Comparison of ENCODE assay signal across 9 cellular contexts in the genomic region with DNA sequence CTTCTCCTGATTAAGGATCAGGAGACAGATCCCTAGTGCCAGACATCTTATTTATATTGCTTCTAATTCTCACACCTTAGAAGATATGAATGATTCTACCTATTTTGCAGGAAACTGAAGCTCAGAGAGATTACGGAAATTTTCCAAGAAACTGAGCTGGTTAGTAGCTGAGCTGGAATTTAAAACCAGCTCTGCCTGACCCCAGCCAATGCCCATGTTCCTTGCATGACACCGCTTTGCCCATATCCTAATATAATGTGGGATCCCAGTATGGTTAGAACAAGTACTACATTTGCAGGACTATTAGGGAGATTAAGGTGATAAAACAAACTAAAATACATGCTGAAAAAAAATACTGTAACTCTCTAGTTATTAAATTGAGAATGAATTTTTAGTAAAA. TPM values are rescaled to one million over a fixed set of nuclear protein-coding genes. Genes with fewer than 3 reads are reported as not detected.
A peak's percentile ranks its signal among the peaks of the same experiment; 100 is the strongest.
DNase-seq lines count a peak whose midpoint lies in the region; ATAC-seq, FAIRE-seq and TF ChIP-seq lines count a peak whose summit lies in the region.
"Had no signal": no experiment of that assay in that cellular context is flagged by ENCODE, and none has a peak within 500 bp of the region (broad histone marks: within the 10 kb centered on the region; RNA-seq: fewer than 3 reads in every experiment).

No MANE protein-coding gene starts in this region.

- H3K27ac ChIP-seq in A549 (peak overlapping the region; percentile 52 to 74; a peak in 4 of 6 replicates), kidney (ENCODE audit: low read depth in 2 of 2, low read length in 2 of 2) (no peak overlapping the region), RWPE1 (no peak overlapping the region)

- peaks cover 47% of the 10 kb centered on the region for H3K4me1 Mint-ChIP-seq in activated naive CD8-positive, alpha-beta T cell treated with anti-CD3 and anti-CD28 coated beads for 36 hours
- H3K4me1 Mint-ChIP-seq in stimulated activated naive B cell treated with anti-CD40 and anti-IgM and Interleukin-4, amounts not matched to agents 10 μg/mL and 1 μg/mL and 100 μg/mL, for 72 hours: peaks cover 19 to 48% of the 10 kb centered on the region in 2 donors

- H3K4me1 ChIP-seq in A549 (peaks cover 57% of the 10 kb centered on the region), kidney (ENCODE audit: control insufficient read depth in 1 of 2, insufficient read depth in 1 of 2, low read depth in 1 of 2, low read length in 2 of 2) (peaks cover 9 to 10% of the 10 kb centered on the region in 2 donors)

- POLR2A ChIA-PET in A549 (lab: Yijun Ruan, JAX) (no interaction called here), RWPE1 (lab: Yijun Ruan, JAX; ENCODE audit: low non-redundant PET) (no interaction called here)

- peak overlapping the region; percentile 85 for H3K4me2 ChIP-seq in A549

- DNase-seq in A549 (ENCODE audit: low read depth in 1 of 2, low spot score in 1 of 2) (no peak), GM12865 (ENCODE audit: low read depth) (no peak), kidney (no peak), RWPE1 (ENCODE audit: low spot score) (no peak), AG08396 (ENCODE audit: low spot score) (no peak)
- no peak for DNase-seq in activated naive CD8-positive, alpha-beta T cell treated with anti-CD3 and anti-CD28 coated beads for 36 hours
- no peak for DNase-seq in stimulated activated naive B cell treated with anti-CD40 and anti-IgM and Interleukin-4, amounts not matched to agents 10 μg/mL and 1 μg/mL and 100 μg/mL, for 72 hours
- DNase-seq: T-helper 9 cell had no signal

- H3K27me3 Mint-ChIP-seq in activated naive CD8-positive, alpha-beta T cell treated with anti-CD3 and anti-CD28 coated beads for 36 hours: no peaks in the 10 kb centered on the region
- no peaks in the 10 kb centered on the region for H3K27me3 Mint-ChIP-seq in stimulated activated naive B cell treated with anti-CD40 and anti-IgM and Interleukin-4, amounts not matched to agents 10 μg/mL and 1 μg/mL and 100 μg/mL, for 72 hours

- TF ChIP-seq EP300 in A549 (IDR thresholded peaks at IDR 0.05): no peak

- peak overlapping the region; percentile 11 to 62 for H3K9ac ChIP-seq in kidney (ENCODE audit: low read length in 2 of 2)

- H3K9me3 Mint-ChIP-seq in activated naive CD8-positive, alpha-beta T cell treated with anti-CD3 and anti-CD28 coated beads for 36 hours: no peaks in the 10 kb centered on the region
- no peaks in the 10 kb centered on the region for H3K9me3 Mint-ChIP-seq in stimulated activated naive B cell treated with anti-CD40 and anti-IgM and Interleukin-4, amounts not matched to agents 10 μg/mL and 1 μg/mL and 100 μg/mL, for 72 hours

- no peaks in the 10 kb centered on the region for H3K36me3 ChIP-seq in kidney (ENCODE audit: control insufficient read depth in 1 of 2, insufficient read depth in 2 of 2, low read length in 2 of 2)

- H3K4me3 Mint-ChIP-seq in activated naive CD8-positive, alpha-beta T cell treated with anti-CD3 and anti-CD28 coated beads for 36 hours: peak overlapping the region; percentile 72
- H3K4me3 Mint-ChIP-seq in stimulated activated naive B cell treated with anti-CD40 and anti-IgM and Interleukin-4, amounts not matched to agents 10 μg/mL and 1 μg/mL and 100 μg/mL, for 72 hours: peak overlapping the region in 1 of 2 donors; percentile 25

- no peak for TF ChIP-seq POLR2A in A549 (IDR thresholded peaks at IDR 0.05; ENCODE audit: low read length)

- intact Hi-C loops in kidney (cut with DNase I): no loop called here

- CTCF ChIA-PET in A549 (lab: Yijun Ruan, JAX): interaction anchor here (1.3 to 1.7 kb wide), 2 partner anchors 11 to 16 kb away, joined by 3 to 6 read pairs; no protein-coding TSS in a partner anchor
- CTCF ChIA-PET in RWPE1 (lab: Yijun Ruan, JAX): no interaction called here

- peak overlapping the region; percentile 55 for H3K27ac Mint-ChIP-seq in activated naive CD8-positive, alpha-beta T cell treated with anti-CD3 and anti-CD28 coated beads for 36 hours
- H3K27ac Mint-ChIP-seq in stimulated activated naive B cell treated with anti-CD40 and anti-IgM and Interleukin-4, amounts not matched to agents 10 μg/mL and 1 μg/mL and 100 μg/mL, for 72 hours: no peak overlapping the region

- H3K9me3 ChIP-seq in A549 (no peaks in the 10 kb centered on the region), kidney (ENCODE audit: control insufficient read depth in 1 of 2, low read length in 2 of 2) (no peaks in the 10 kb centered on the region)

- TF ChIP-seq RAD21 in A549 (conservative IDR thresholded peaks at IDR 0.05 in 1 of 2, IDR thresholded peaks at IDR 0.05 in 1 of 2): no peak

- 15% methylated on average over 2 of the region's 2 CpGs for WGBS in A549 (ENCODE audit: missing lambda C conversion rate)

- H3K36me3 Mint-ChIP-seq in activated naive CD8-positive, alpha-beta T cell treated with anti-CD3 and anti-CD28 coated beads for 36 hours: peaks cover 18% of the 10 kb centered on the region
- peaks cover 3 to 7% of the 10 kb centered on the region in 2 donors for H3K36me3 Mint-ChIP-seq in stimulated activated naive B cell treated with anti-CD40 and anti-IgM and Interleukin-4, amounts not matched to agents 10 μg/mL and 1 μg/mL and 100 μg/mL, for 72 hours

- FAIRE-seq in A549 (lab: Jason Lieb, UNC): no peak
- FAIRE-seq in kidney (lab: Jason Lieb, UNC): no peak

- H3K4me3 ChIP-seq in A549: peak overlapping the region; percentile 97
- H3K4me3 ChIP-seq in GM12865 (ENCODE audit: low read depth, low read length): peak overlapping the region; percentile 92
- H3K4me3 ChIP-seq in kidney (ENCODE audit: low read length in 2 of 2): peak overlapping the region; percentile 99

- ATAC-seq in A549 (no peak), GM21390 (IDR thresholded peaks at IDR 0.05; ENCODE audit: unreplicated experiment) (no peak)
- no peak for ATAC-seq in stimulated activated naive B cell treated with anti-CD40 and anti-IgM and Interleukin-4, amounts not matched to agents 10 μg/mL and 1 μg/mL and 100 μg/mL, for 72 hours (replicated peaks)

- TF ChIP-seq CTCF in A549 (IDR thresholded peaks at IDR 0.05) (no peak), GM12865 (IDR thresholded peaks at IDR 0.05; ENCODE audit: insufficient read depth, low read depth, low read length, missing control alignments) (no peak), kidney (IDR thresholded peaks at IDR 0.05; ENCODE audit: borderline replicate concordance, extremely low read depth, insufficient read depth) (no peak), RWPE1 (conservative IDR thresholded peaks at IDR 0.05; ENCODE audit: low read depth) (no peak)

TF ChIP-seq in A549, 52 proteins besides CTCF, POLR2A, EP300 and RAD21:
- TF ChIP-seq, protein P1, sequence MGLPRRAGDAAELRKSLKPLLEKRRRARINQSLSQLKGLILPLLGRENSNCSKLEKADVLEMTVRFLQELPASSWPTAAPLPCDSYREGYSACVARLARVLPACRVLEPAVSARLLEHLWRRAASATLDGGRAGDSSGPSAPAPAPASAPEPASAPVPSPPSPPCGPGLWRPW (IDR thresholded peaks at IDR 0.05): no peak
- TF ChIP-seq ZC3H11A (IDR thresholded peaks at IDR 0.05): no peak
- TF ChIP-seq RARB (CRISPR knock-in tag; IDR thresholded peaks at IDR 0.05): no peak
- TF ChIP-seq, protein P2, sequence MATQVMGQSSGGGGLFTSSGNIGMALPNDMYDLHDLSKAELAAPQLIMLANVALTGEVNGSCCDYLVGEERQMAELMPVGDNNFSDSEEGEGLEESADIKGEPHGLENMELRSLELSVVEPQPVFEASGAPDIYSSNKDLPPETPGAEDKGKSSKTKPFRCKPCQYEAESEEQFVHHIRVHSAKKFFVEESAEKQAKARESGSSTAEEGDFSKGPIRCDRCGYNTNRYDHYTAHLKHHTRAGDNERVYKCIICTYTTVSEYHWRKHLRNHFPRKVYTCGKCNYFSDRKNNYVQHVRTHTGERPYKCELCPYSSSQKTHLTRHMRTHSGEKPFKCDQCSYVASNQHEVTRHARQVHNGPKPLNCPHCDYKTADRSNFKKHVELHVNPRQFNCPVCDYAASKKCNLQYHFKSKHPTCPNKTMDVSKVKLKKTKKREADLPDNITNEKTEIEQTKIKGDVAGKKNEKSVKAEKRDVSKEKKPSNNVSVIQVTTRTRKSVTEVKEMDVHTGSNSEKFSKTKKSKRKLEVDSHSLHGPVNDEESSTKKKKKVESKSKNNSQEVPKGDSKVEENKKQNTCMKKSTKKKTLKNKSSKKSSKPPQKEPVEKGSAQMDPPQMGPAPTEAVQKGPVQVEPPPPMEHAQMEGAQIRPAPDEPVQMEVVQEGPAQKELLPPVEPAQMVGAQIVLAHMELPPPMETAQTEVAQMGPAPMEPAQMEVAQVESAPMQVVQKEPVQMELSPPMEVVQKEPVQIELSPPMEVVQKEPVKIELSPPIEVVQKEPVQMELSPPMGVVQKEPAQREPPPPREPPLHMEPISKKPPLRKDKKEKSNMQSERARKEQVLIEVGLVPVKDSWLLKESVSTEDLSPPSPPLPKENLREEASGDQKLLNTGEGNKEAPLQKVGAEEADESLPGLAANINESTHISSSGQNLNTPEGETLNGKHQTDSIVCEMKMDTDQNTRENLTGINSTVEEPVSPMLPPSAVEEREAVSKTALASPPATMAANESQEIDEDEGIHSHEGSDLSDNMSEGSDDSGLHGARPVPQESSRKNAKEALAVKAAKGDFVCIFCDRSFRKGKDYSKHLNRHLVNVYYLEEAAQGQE (IDR thresholded peaks at IDR 0.05): no peak
- TF ChIP-seq BHLHE40 (IDR thresholded peaks at IDR 0.05; ENCODE audit: low read depth, low read length): no peak
- TF ChIP-seq EHF (CRISPR knock-in tag; IDR thresholded peaks at IDR 0.05): no peak
TF ChIP-seq in A549: peak in this region for 0.

RNA-seq across cellular contexts. Expression of a gene that starts 1.9 kb away (rescaled TPM):
- 75.5 and 94.3 TPM in 2 replicates for polyA plus RNA-seq in A549 (2011; rRNA removed)
- 10.5 and 13.0 TPM in 2 replicates for polyA plus RNA-seq in A549 (2012; cell fraction: cytosol; rRNA removed)
- polyA plus RNA-seq in A549 (2012; cell fraction: nucleus; rRNA removed): 9.4 and 17.2 TPM in 2 replicates
- polyA plus RNA-seq in A549 (2017; fragmentation: RNase III; extraction: RNeasy Plus Mini Kit Qiagen cat#74134 plus additional on column Dnase treatment): 56.1 to 65.1 TPM (median 61.6 TPM) in 3 replicates
- 26.4 and 26.9 TPM in 2 replicates for polyA minus RNA-seq in A549 (2011; rRNA and poly(A)+ RNA removed)
- total RNA-seq in activated naive CD8-positive, alpha-beta T cell treated with anti-CD3 and anti-CD28 coated beads for 36 hours: 10 to 100 TPM; 38.8 to 40.4 TPM
- 101 TPM for total RNA-seq in kidney
- 51.0 TPM for polyA plus RNA-seq in kidney (ENCODE audit: insufficient read depth, low read depth, low replicate concordance)

RNA-seq across cellular contexts. Expression of a gene that starts 39.1 kb away (rescaled TPM):
- polyA plus RNA-seq in A549 (2011; rRNA removed): 271 and 360 TPM in 2 replicates
- 240 and 249 TPM in 2 replicates for polyA plus RNA-seq in A549 (2012; cell fraction: cytosol; rRNA removed)
- polyA plus RNA-seq in A549 (2012; cell fraction: nucleus; rRNA removed): 97.7 and 193 TPM in 2 replicates
- polyA plus RNA-seq in A549 (2017; fragmentation: RNase III; extraction: RNeasy Plus Mini Kit Qiagen cat#74134 plus additional on column Dnase treatment): 464 to 507 TPM (median 488 TPM) in 3 replicates
- 21.3 and 22.8 TPM in 2 replicates for polyA minus RNA-seq in A549 (2011; rRNA and poly(A)+ RNA removed)
- total RNA-seq in activated naive CD8-positive, alpha-beta T cell treated with anti-CD3 and anti-CD28 coated beads for 36 hours: 100 to 1,000 TPM; 489 to 495 TPM
- total RNA-seq in kidney: 315 TPM
- polyA plus RNA-seq in kidney (ENCODE audit: insufficient read depth, low read depth, low replicate concordance): 812 TPM

Comparison
In these comparisons a context has a peak if more than half of its experiments do, and no peak if none do; other contexts are left out.
1. H3K27ac ChIP-seq: peak in A549 (2 of 2); none in kidney (0 of 2) and RWPE1 (single experiment).
2. Peak in every context shown above with its lines, with median percentiles within 50 percentile points of each other: H3K4me3 ChIP-seq.